ENCODE assay signal across 25 cellular contexts in the genomic region with DNA sequence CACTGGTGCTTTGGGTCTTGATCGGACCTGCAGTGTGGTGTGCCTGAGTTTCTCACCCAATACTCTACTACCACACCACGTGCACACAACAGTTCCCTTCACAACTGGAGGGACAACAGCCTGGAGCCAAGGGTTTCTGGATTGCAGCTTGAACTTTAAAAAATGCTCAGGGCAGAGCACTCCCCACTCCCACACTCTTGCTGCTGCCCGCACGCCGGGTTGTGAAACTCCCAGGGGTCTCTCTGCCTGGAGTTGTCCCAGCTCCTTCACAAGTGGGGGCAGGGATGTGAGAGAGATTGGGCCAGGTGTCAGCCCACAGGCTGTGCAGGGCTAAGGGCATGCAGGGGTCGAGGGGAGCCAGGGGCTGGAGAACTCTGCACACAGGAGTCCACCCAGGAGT.
"Had no signal": no experiment of that assay in that cellular context is flagged by ENCODE, and none has a peak within 500 bp of the region (broad histone marks: within the 10 kb centered on the region; RNA-seq: fewer than 3 reads in every experiment).

No MANE protein-coding gene starts in this region.

- DNase-seq: naive thymus-derived CD4-positive, alpha-beta T cell; natural killer cell; nucleus accumbens; pancreas; retina; sigmoid colon; small intestine; stimulated activated CD4-positive, alpha-beta T cell treated with anti-CD3 and anti-CD28 coated beads, Interleukin-15, amount 100 ng/mL, for 24 hours; stimulated activated CD4-positive, alpha-beta T cell treated with anti-CD3 and anti-CD28 coated beads, Interleukin-2, amount 100 ng/mL, for 24 hours; stimulated activated CD4-positive, alpha-beta T cell treated with anti-CD3 and anti-CD28 coated beads, Interleukin-2, amount 100 ng/mL, for 48 hours; stimulated activated CD4-positive, alpha-beta T cell treated with anti-CD3 and anti-CD28 coated beads, Interleukin-4, amount 100 ng/mL, for 24 hours; stimulated activated naive B cell treated with anti-CD40 and anti-IgM and Interleukin-4, amounts not matched to agents 10 μg/mL and 1 μg/mL and 100 μg/mL, for 72 hours; stimulated activated naive CD4-positive, alpha-beta T cell treated with Interleukin-2 at 50 U/mL for 16 hours; stomach; thyroid gland; trophoblast cell had no signal

- H3K36me3 ChIP-seq: neural progenitor cell, neutrophil, pancreas, prostate gland, right atrium auricular region, sigmoid colon, stomach, thoracic aorta, thyroid gland, tibial nerve, upper lobe of left lung, vagina had no signal

- H3K9me3 ChIP-seq: neutrophil, pancreas, prostate gland, right atrium auricular region, sigmoid colon, stomach, thoracic aorta, thyroid gland, upper lobe of left lung, vagina had no signal

- H3K4me3 ChIP-seq: neural progenitor cell, pancreas, prostate gland, right atrium auricular region, sigmoid colon, stomach, thoracic aorta, thyroid gland, tibial nerve, upper lobe of left lung, vagina had no signal

- ATAC-seq: naive thymus-derived CD4-positive, alpha-beta T cell; natural killer cell; stimulated activated effector memory CD8-positive, alpha-beta T cell treated with anti-CD3 and anti-CD28 coated beads, Interleukin-12 subunit alpha, Interleukin-12 subunit beta, amount 100 ng/mL, for 72 hours; stimulated activated naive B cell treated with anti-CD40 and anti-IgM and Interleukin-4, amounts not matched to agents 10 μg/mL and 1 μg/mL and 100 μg/mL, for 72 hours had no signal

- H3K27me3 ChIP-seq: neural progenitor cell, neutrophil, pancreas, right atrium auricular region, sigmoid colon, thyroid gland, tibial nerve, upper lobe of left lung, vagina had no signal

- H3K27ac ChIP-seq: neural progenitor cell, neutrophil, pancreas, prostate gland, right atrium auricular region, sigmoid colon, stomach, thoracic aorta, thyroid gland, tibial nerve, upper lobe of left lung, vagina had no signal

- H3K4me1 ChIP-seq: neural progenitor cell, pancreas, prostate gland, right atrium auricular region, sigmoid colon, stomach, thyroid gland, tibial nerve, upper lobe of left lung, vagina had no signal
